Comparison of ENCODE assay signal across 8 cellular contexts in genomic region chr3:125916376-125916978, GRCh38. TPM values are rescaled to one million over a fixed set of nuclear protein-coding genes. Genes with fewer than 3 reads are reported as not detected.
DNase-seq lines count a peak whose midpoint lies in the region; ATAC-seq and TF ChIP-seq lines count a peak whose summit lies in the region.

No MANE protein-coding gene starts in this region.

- no peak for TF ChIP-seq CTCF in endothelial cell (IDR thresholded peaks at IDR 0.05; ENCODE audit: unreplicated experiment)
- no peak for TF ChIP-seq CTCF in mesothelial cell of epicardium (IDR thresholded peaks at IDR 0.05; ENCODE audit: unreplicated experiment)

- H3K9me3 Mint-ChIP-seq in endothelial cell (ENCODE audit: unreplicated experiment) (no peaks in the 10 kb centered on the region), mesothelial cell of epicardium (no peaks in the 10 kb centered on the region)

- H3K4me1 Mint-ChIP-seq in endothelial cell (ENCODE audit: unreplicated experiment) (no peaks in the 10 kb centered on the region), mesothelial cell of epicardium (peaks cover 17% of the 10 kb centered on the region)

- no peaks in the 10 kb centered on the region for H3K36me3 Mint-ChIP-seq in endothelial cell (ENCODE audit: low read depth, unreplicated experiment)
- no peaks in the 10 kb centered on the region for H3K36me3 Mint-ChIP-seq in mesothelial cell of epicardium

- H3K27me3 Mint-ChIP-seq in endothelial cell (ENCODE audit: unreplicated experiment) (peaks cover 4% of the 10 kb centered on the region), mesothelial cell of epicardium (ENCODE audit: low read depth) (no peaks in the 10 kb centered on the region)

- no peak overlapping the region for H3K27ac Mint-ChIP-seq in endothelial cell (ENCODE audit: unreplicated experiment)
- peak overlapping the region; percentile 87 for H3K27ac Mint-ChIP-seq in mesothelial cell of epicardium

- DNase-seq in D341Med (ENCODE audit: low spot score) (peak; percentile 87), NCI-H526 treated with DMSO at 0.1 percent for 48 hours (lab: John Stamatoyannopoulos, UW) (peak; percentile 96), endothelial cell (ENCODE audit: low spot score) (no peak), mesothelial cell of epicardium (ENCODE audit: low spot score in 2 of 2, unreplicated experiment in 2 of 2) (peak; percentile 89 to 95)
- DNase-seq in activated CD4-positive, alpha-beta T cell treated with anti-CD3 and anti-CD28 coated beads, Interleukin-2, amount 50 U/mL, for 4 hours, result peak; percentile 96
- peak; percentile 89 for DNase-seq in stimulated activated CD8-positive, alpha-beta memory T cell treated with anti-CD3 and anti-CD28 coated beads, Interleukin-7, amount 100 ng/mL, for 24 hours (ENCODE audit: low read depth)

- ATAC-seq in GM19463 (IDR thresholded peaks at IDR 0.05; ENCODE audit: unreplicated experiment) (peak; percentile 74), HG03565 (IDR thresholded peaks at IDR 0.05; ENCODE audit: unreplicated experiment) (peak; percentile 36)

- H3K4me3 Mint-ChIP-seq in endothelial cell (ENCODE audit: unreplicated experiment) (peak overlapping the region; percentile 86), mesothelial cell of epicardium (peak overlapping the region; percentile 81)

RNA-seq across cellular contexts. Expression of gene ROPN1B, which starts 52.5 kb away (rescaled TPM):
- total RNA-seq in endothelial cell (ENCODE audit: unreplicated experiment) (not detected), mesothelial cell of epicardium (not detected in 3 replicates)
